In the genomic region with DNA sequence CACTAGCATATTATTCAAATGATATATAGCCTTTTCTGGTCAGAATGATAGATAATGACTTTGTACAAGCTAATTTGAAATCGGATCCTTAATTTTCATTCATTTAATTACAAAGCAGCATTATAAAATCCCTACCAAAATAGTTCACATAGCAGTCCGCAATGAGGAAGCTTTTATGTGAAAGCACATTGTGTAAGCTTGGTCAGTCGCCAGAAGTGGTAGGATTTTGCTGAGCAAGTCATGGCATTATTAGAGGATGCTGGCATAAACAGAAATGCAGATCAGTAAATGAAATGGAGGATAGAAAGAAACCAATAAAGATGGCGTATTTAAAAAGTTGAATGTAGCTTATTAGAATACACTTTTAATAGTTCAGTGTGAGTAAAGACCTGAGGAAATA, we compare ENCODE assay signal across 19 cellular contexts.
A peak's percentile ranks its signal among the peaks of the same experiment; 100 is the strongest.
DNase-seq lines count a peak whose midpoint lies in the region; TF ChIP-seq lines count a peak whose summit lies in the region.
"Had no signal": no experiment of that assay in that cellular context is flagged by ENCODE, and none has a peak within 500 bp of the region (broad histone marks: within the 10 kb centered on the region; RNA-seq: fewer than 3 reads in every experiment).

No MANE protein-coding gene starts in this region.

- intact Hi-C loops in adrenal gland (cut with DNase I) = no loop called here

- H3K9me3 Mint-ChIP-seq in T-helper 2 cell treated with Interferon-gamma antibody and Interleukin-4, amounts not matched to agents 5 μg/mL and 100 μg/mL, for 36 hours = no peaks in the 10 kb centered on the region

- H3K36me3 ChIP-seq in adrenal gland (replicated peaks in 1 of 2) = no peaks in the 10 kb centered on the region
- H3K36me3 ChIP-seq: BLaER1 had no signal

- no peak overlapping the region for H3K4me3 ChIP-seq in adrenal gland
- H3K4me3 ChIP-seq in retinal pigment epithelial cell (ENCODE audit: low read length) = no peak overlapping the region
- H3K4me3 ChIP-seq: BLaER1 had no signal

- no peaks in the 10 kb centered on the region for H3K9me3 ChIP-seq in adrenal gland (replicated peaks in 1 of 3)
- H3K9me3 ChIP-seq: BLaER1 had no signal

- H3K27ac ChIP-seq in adrenal gland = no peak overlapping the region
- H3K27ac ChIP-seq: BLaER1 had no signal

- no peak overlapping the region for H3K4me3 Mint-ChIP-seq in T-helper 2 cell treated with Interferon-gamma antibody and Interleukin-4, amounts not matched to agents 5 μg/mL and 100 μg/mL, for 36 hours
- H3K4me3 Mint-ChIP-seq: CD8-positive, alpha-beta memory T cell had no signal

- DNase-seq in EH (ENCODE audit: low read depth) (peak; percentile 1), adrenal gland (peak in 5 of 7 donors; percentile 12 to 51 (median 23)), globus pallidus (ENCODE audit: low spot score) (peak; percentile 41), retinal pigment epithelial cell (ENCODE audit: low read depth) (peak; percentile 32), NCI-H524 (lab: John Stamatoyannopoulos, UW) (no peak), NCI-H187 treated with DMSO at 0.1 percent for 48 hours (lab: John Stamatoyannopoulos, UW) (no peak), NCI-H2029 treated with DMSO at 0.1 percent for 48 hours (lab: John Stamatoyannopoulos, UW) (no peak)
- DNase-seq in T-helper 2 cell treated with Interferon-gamma antibody and Interleukin-4, amounts not matched to agents 5 μg/mL and 100 μg/mL, for 36 hours (ENCODE audit: low spot score) = no peak
- DNase-seq: CD8-positive, alpha-beta memory T cell; EL; GOT3; KG1; NCI-H1048; NCI-H1694; NCI-H345; NCI-H526 treated with DMSO at 0.1 percent for 48 hours; OCI-M1; SIG-M5 had no signal

- 60 to 74% (median 65%) methylated on average over 4 of the region's 4 CpGs for WGBS in adrenal gland, 4 donors

- H3K4me1 Mint-ChIP-seq in T-helper 2 cell treated with Interferon-gamma antibody and Interleukin-4, amounts not matched to agents 5 μg/mL and 100 μg/mL, for 36 hours (ENCODE audit: low read depth) = no peaks in the 10 kb centered on the region
- H3K4me1 Mint-ChIP-seq: CD8-positive, alpha-beta memory T cell had no signal

- H3K36me3 Mint-ChIP-seq in T-helper 2 cell treated with Interferon-gamma antibody and Interleukin-4, amounts not matched to agents 5 μg/mL and 100 μg/mL, for 36 hours (ENCODE audit: low read depth) = no peaks in the 10 kb centered on the region
- H3K36me3 Mint-ChIP-seq: CD8-positive, alpha-beta memory T cell had no signal

- no peak for TF ChIP-seq POLR2A in adrenal gland (IDR thresholded peaks at IDR 0.05)

- no peak overlapping the region for H3K27ac Mint-ChIP-seq in T-helper 2 cell treated with Interferon-gamma antibody and Interleukin-4, amounts not matched to agents 5 μg/mL and 100 μg/mL, for 36 hours
- H3K27ac Mint-ChIP-seq: CD8-positive, alpha-beta memory T cell had no signal

- H3K27me3 ChIP-seq in adrenal gland = no peaks in the 10 kb centered on the region

- no peak for TF ChIP-seq CTCF in adrenal gland (IDR thresholded peaks at IDR 0.05)
- TF ChIP-seq CTCF in retinal pigment epithelial cell (conservative IDR thresholded peaks at IDR 0.05; ENCODE audit: low read depth, low read length) = no peak

- H3K27me3 Mint-ChIP-seq in T-helper 2 cell treated with Interferon-gamma antibody and Interleukin-4, amounts not matched to agents 5 μg/mL and 100 μg/mL, for 36 hours (ENCODE audit: low read depth) = no peaks in the 10 kb centered on the region
- H3K27me3 Mint-ChIP-seq: CD8-positive, alpha-beta memory T cell had no signal

- no peaks in the 10 kb centered on the region for H3K4me1 ChIP-seq in adrenal gland (replicated peaks in 1 of 2)
- H3K4me1 ChIP-seq: BLaER1 had no signal

Comparison
In these comparisons a context has a peak if more than half of its experiments do, and no peak if none do; other contexts are left out.
1. DNase-seq: peak in EH (single experiment), adrenal gland (5 of 7), globus pallidus (single experiment) and retinal pigment epithelial cell (single experiment); none in NCI-H524 (0 of 2), NCI-H187 treated with DMSO at 0.1 percent for 48 hours (single experiment), NCI-H2029 treated with DMSO at 0.1 percent for 48 hours (single experiment) and T-helper 2 cell treated with Interferon-gamma antibody and Interleukin-4, amounts not matched to agents 5 μg/mL and 100 μg/mL, for 36 hours (single experiment).